16 cellular contexts compared by ENCODE assay signal in the genomic region with DNA sequence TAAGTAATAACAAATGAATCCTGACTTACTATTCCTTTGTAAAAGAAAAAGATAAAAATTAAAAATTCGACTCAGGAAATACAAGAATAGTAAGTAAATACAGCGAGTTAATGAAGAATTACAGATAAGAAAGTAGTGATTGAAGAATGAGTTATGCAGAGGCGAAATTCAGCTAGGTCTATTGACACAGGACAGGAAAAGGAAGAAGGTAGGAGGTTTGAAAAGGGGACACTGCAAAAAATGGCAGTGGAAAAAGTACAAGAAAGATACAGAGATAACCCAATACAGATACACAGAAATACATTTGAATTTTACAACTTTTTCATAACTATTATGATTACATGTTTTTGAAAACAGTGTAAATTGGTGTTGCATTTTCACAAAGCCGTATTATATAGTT. TPM values are rescaled to one million over a fixed set of nuclear protein-coding genes. Genes with fewer than 3 reads are reported as not detected.
DNase-seq lines count a peak whose midpoint lies in the region; ATAC-seq and TF ChIP-seq lines count a peak whose summit lies in the region.
"Had no signal": no experiment of that assay in that cellular context is flagged by ENCODE, and none has a peak within 500 bp of the region (broad histone marks: within the 10 kb centered on the region; RNA-seq: fewer than 3 reads in every experiment).

No MANE protein-coding gene starts in this region.

- CTCF ChIA-PET in GM10248 (lab: Yijun Ruan, JAX), result no interaction called here

- intact Hi-C loops in natural killer cell (cut with micrococcal nuclease), result loop anchor here (1.0 kb wide), 2 partner anchors 27 to 51 kb away; no protein-coding TSS in a partner anchor

- POLR2A ChIA-PET in GM10248 (lab: Yijun Ruan, JAX), result no interaction called here

- H3K4me3 Mint-ChIP-seq in T-helper 1 cell treated with Interleukin-12 subunit alpha and Interleukin-12 subunit beta and Interleukin-4 antibody, amounts not matched to agents 30 μg/mL and 1 μg/mL, for 36 hours, result no peak overlapping the region
- peak overlapping the region; percentile 67 for H3K4me3 Mint-ChIP-seq in HFFc6
- H3K4me3 Mint-ChIP-seq in activated T-helper 17 cell treated with anti-CD3 and anti-CD28 coated beads, Interleukin-2, amount 50 U/mL, for 72 hours, result peak overlapping the region; percentile 53
- H3K4me3 Mint-ChIP-seq in natural killer cell, result peak overlapping the region; percentile 75
- no peak overlapping the region for H3K4me3 Mint-ChIP-seq in progenitor cell of endocrine pancreas (ENCODE audit: low read depth)

- H3K36me3 Mint-ChIP-seq in T-helper 1 cell treated with Interleukin-12 subunit alpha and Interleukin-12 subunit beta and Interleukin-4 antibody, amounts not matched to agents 30 μg/mL and 1 μg/mL, for 36 hours (ENCODE audit: low read depth), result no peaks in the 10 kb centered on the region
- H3K36me3 Mint-ChIP-seq in HFFc6 (ENCODE audit: low read depth) (no peaks in the 10 kb centered on the region; the same call in none of the 2 replicates), natural killer cell (no peaks in the 10 kb centered on the region), progenitor cell of endocrine pancreas (ENCODE audit: insufficient read depth) (no peaks in the 10 kb centered on the region)
- peaks cover 6% of the 10 kb centered on the region for H3K36me3 Mint-ChIP-seq in activated T-helper 17 cell treated with anti-CD3 and anti-CD28 coated beads, Interleukin-2, amount 50 U/mL, for 72 hours (ENCODE audit: low read depth)

- ATAC-seq in activated T-helper 17 cell treated with anti-CD3 and anti-CD28 coated beads, Interleukin-2, amount 50 U/mL, for 72 hours (replicated peaks), result no peak
- no peak for ATAC-seq in natural killer cell
- no peak for ATAC-seq in HG02938 (IDR thresholded peaks at IDR 0.05; ENCODE audit: unreplicated experiment)
- ATAC-seq: gastrocnemius medialis, HepG2, left ventricle myocardium superior had no signal

- DNase-seq in T-helper 1 cell (no peak), HFFc6 (no peak), natural killer cell (no peak), GM10248 (ENCODE audit: extremely low spot score) (no peak), progenitor cell of endocrine pancreas (ENCODE audit: low spot score, unreplicated experiment) (no peak)
- DNase-seq: 8988T; activated CD4-positive, alpha-beta T cell treated with anti-CD3 and anti-CD28 coated beads for 1 hour; gastrocnemius medialis; left ventricle myocardium superior; NCI-H1092; NCI-H82 had no signal

- peaks cover 34% of the 10 kb centered on the region for H3K4me1 Mint-ChIP-seq in T-helper 1 cell treated with Interleukin-12 subunit alpha and Interleukin-12 subunit beta and Interleukin-4 antibody, amounts not matched to agents 30 μg/mL and 1 μg/mL, for 36 hours (ENCODE audit: low read depth)
- peaks cover 64% of the 10 kb centered on the region for H3K4me1 Mint-ChIP-seq in HFFc6 (ENCODE audit: low read depth)
- H3K4me1 Mint-ChIP-seq in activated T-helper 17 cell treated with anti-CD3 and anti-CD28 coated beads, Interleukin-2, amount 50 U/mL, for 72 hours, result peaks cover 57% of the 10 kb centered on the region
- H3K4me1 Mint-ChIP-seq in natural killer cell, result peaks cover 79 to 88% of the 10 kb centered on the region in 2 donors
- peaks cover 44% of the 10 kb centered on the region for H3K4me1 Mint-ChIP-seq in progenitor cell of endocrine pancreas (ENCODE audit: low read depth)

- no peak for TF ChIP-seq CTCF in HFFc6 (IDR thresholded peaks at IDR 0.05)
- no peak for TF ChIP-seq CTCF in natural killer cell (IDR thresholded peaks at IDR 0.05)
- no peak for TF ChIP-seq CTCF in GM10248 (IDR thresholded peaks at IDR 0.05; ENCODE audit: control extremely low read depth, extremely low read depth, low read depth, missing control alignments)
- TF ChIP-seq CTCF in progenitor cell of endocrine pancreas (IDR thresholded peaks at IDR 0.05; ENCODE audit: unreplicated experiment), result no peak

- H3K9me3 Mint-ChIP-seq in T-helper 1 cell treated with Interleukin-12 subunit alpha and Interleukin-12 subunit beta and Interleukin-4 antibody, amounts not matched to agents 30 μg/mL and 1 μg/mL, for 36 hours, result no peaks in the 10 kb centered on the region
- H3K9me3 Mint-ChIP-seq in HFFc6 (no peaks in the 10 kb centered on the region), natural killer cell (no peaks in the 10 kb centered on the region), progenitor cell of endocrine pancreas (ENCODE audit: low read depth) (no peaks in the 10 kb centered on the region)
- H3K9me3 Mint-ChIP-seq in activated T-helper 17 cell treated with anti-CD3 and anti-CD28 coated beads, Interleukin-2, amount 50 U/mL, for 72 hours, result no peaks in the 10 kb centered on the region
- H3K9me3 Mint-ChIP-seq: T-helper 2 cell treated with Interferon-gamma antibody and Interleukin-4, amounts not matched to agents 5 μg/mL and 100 μg/mL, for 36 hours had no signal

- H3K27me3 Mint-ChIP-seq in T-helper 1 cell treated with Interleukin-12 subunit alpha and Interleukin-12 subunit beta and Interleukin-4 antibody, amounts not matched to agents 30 μg/mL and 1 μg/mL, for 36 hours (ENCODE audit: low read depth), result peaks cover 8% of the 10 kb centered on the region
- H3K27me3 Mint-ChIP-seq in HFFc6 (ENCODE audit: insufficient read depth) (no peaks in the 10 kb centered on the region), natural killer cell (ENCODE audit: low read depth in 2 of 2) (no peaks in the 10 kb centered on the region), progenitor cell of endocrine pancreas (no peaks in the 10 kb centered on the region)
- H3K27me3 Mint-ChIP-seq in activated T-helper 17 cell treated with anti-CD3 and anti-CD28 coated beads, Interleukin-2, amount 50 U/mL, for 72 hours, result no peaks in the 10 kb centered on the region

- peak overlapping the region; percentile 3 for H3K27ac Mint-ChIP-seq in T-helper 1 cell treated with Interleukin-12 subunit alpha and Interleukin-12 subunit beta and Interleukin-4 antibody, amounts not matched to agents 30 μg/mL and 1 μg/mL, for 36 hours
- H3K27ac Mint-ChIP-seq in HFFc6 (peak overlapping the region; percentile 85), natural killer cell (peak overlapping the region; percentile 93 to 94), progenitor cell of endocrine pancreas (no peak overlapping the region)
- peak overlapping the region; percentile 87 for H3K27ac Mint-ChIP-seq in activated T-helper 17 cell treated with anti-CD3 and anti-CD28 coated beads, Interleukin-2, amount 50 U/mL, for 72 hours

RNA-seq across cellular contexts. Expression of a gene that starts 28.0 kb away (rescaled TPM):
- 10 to 100 TPM; 17.5 to 26.3 (median 21.4) TPM for total RNA-seq in HFFc6 (2021; fragmentation: NEBNext Ultra II Directional; extraction: Animal tissue kit (Norgen Biotek cat#: 25700))
- total RNA-seq in activated T-helper 17 cell treated with anti-CD3 and anti-CD28 coated beads, Interleukin-2, amount 50 U/mL, for 72 hours, result 1 to 10 TPM; 5.6 to 5.7 TPM
- total RNA-seq in natural killer cell (10 to 100 TPM; 82.5 to 89.7 (median 87.6) TPM), progenitor cell of endocrine pancreas (6.4 and 9.1 TPM in 2 replicates)
- total RNA-seq: HepG2 had no signal

Comparison
In these comparisons a context has a peak if more than half of its experiments do, and no peak if none do; other contexts are left out.
1. H3K4me3 Mint-ChIP-seq: peak in HFFc6 (single experiment), activated T-helper 17 cell treated with anti-CD3 and anti-CD28 coated beads, Interleukin-2, amount 50 U/mL, for 72 hours (single experiment) and natural killer cell (single experiment); none in T-helper 1 cell treated with Interleukin-12 subunit alpha and Interleukin-12 subunit beta and Interleukin-4 antibody, amounts not matched to agents 30 μg/mL and 1 μg/mL, for 36 hours (single experiment) and progenitor cell of endocrine pancreas (single experiment).